24 cellular contexts compared by ENCODE assay signal in genomic region chr2:144550916-144551315, GRCh38.
"Had no signal": no experiment of that assay in that cellular context is flagged by ENCODE, and none has a peak within 500 bp of the region (broad histone marks: within the 10 kb centered on the region; RNA-seq: fewer than 3 reads in every experiment).

No MANE protein-coding gene starts in this region.

- H2AFZ ChIP-seq: hepatocyte had no signal

- H3K4me1 Mint-ChIP-seq: activated CD4-positive, alpha-beta T cell treated with anti-CD3 and anti-CD28 coated beads, Interleukin-2, amount 10 ng/mL, durations not matched to agents 24 days and 14 days had no signal

- ATAC-seq: activated CD8-positive, alpha-beta T cell treated with anti-CD3 and anti-CD28 coated beads, Interleukin-2, amount 10 ng/mL, durations not matched to agents 7 days and 5 days; natural killer cell; pancreas; right lobe of liver; stimulated activated naive CD8-positive, alpha-beta T cell treated with anti-CD3 and anti-CD28 coated beads, Interleukin-15, amount 100 ng/mL, for 72 hours; T-cell had no signal

- H3K4me2 ChIP-seq: hepatocyte, smooth muscle cell had no signal

- H3K27ac Mint-ChIP-seq: activated CD4-positive, alpha-beta T cell treated with anti-CD3 and anti-CD28 coated beads, Interleukin-2, amount 10 ng/mL, durations not matched to agents 24 days and 14 days; activated CD8-positive, alpha-beta T cell treated with anti-CD3 and anti-CD28 coated beads, Interleukin-2, amount 10 ng/mL, durations not matched to agents 7 days and 5 days; activated naive CD4-positive, alpha-beta T cell treated with anti-CD3 and anti-CD28 coated beads for 36 hours; activated T-cell treated with anti-CD3 and anti-CD28 coated beads, Interleukin-2, amount 50 U/mL, for 24 hours; natural killer cell; T-cell; type B pancreatic cell had no signal

- H3K27me3 ChIP-seq: esophagus muscularis mucosa, hepatocyte, neutrophil, pancreas, right lobe of liver, testis had no signal

- H3K4me1 ChIP-seq: pancreas, right lobe of liver, testis had no signal

- DNase-seq: activated CD4-positive, alpha-beta T cell treated with anti-CD3 and anti-CD28 coated beads, Interleukin-2, amount 10 ng/mL, durations not matched to agents 24 days and 14 days; activated CD4-positive, CD25-positive, alpha-beta regulatory T cell; activated CD8-positive, alpha-beta T cell treated with anti-CD3 and anti-CD28 coated beads, Interleukin-2, amount 10 ng/mL, durations not matched to agents 7 days and 5 days; activated naive CD4-positive, alpha-beta T cell treated with anti-CD3 and anti-CD28 coated beads for 36 hours; activated T-cell treated with anti-CD3 and anti-CD28 coated beads, Interleukin-2, amount 50 U/mL, for 24 hours; anterior cingulate cortex; cerebellar nuclear complex; cortex of kidney; natural killer cell; pancreas; right lobe of liver; stimulated activated CD4-positive, alpha-beta T cell treated with anti-CD3 and anti-CD28 coated beads, Interleukin-4, amount 100 ng/mL, for 1 hour; stimulated activated naive CD8-positive, alpha-beta T cell treated with anti-CD3 and anti-CD28 coated beads, Interleukin-15, amount 100 ng/mL, for 72 hours; T-cell; T-helper 9 cell; testis had no signal

- H3K4me3 ChIP-seq: esophagus muscularis mucosa, hepatocyte, lung, pancreas, right lobe of liver, smooth muscle cell, testis had no signal

- H3K36me3 Mint-ChIP-seq: natural killer cell, T-cell, type B pancreatic cell had no signal

- H3K79me2 ChIP-seq: hepatocyte had no signal

- H3K27ac ChIP-seq: esophagus muscularis mucosa, hepatocyte, neutrophil, pancreas, right lobe of liver, testis had no signal

- FAIRE-seq: bronchial epithelial cell, islet of Langerhans, pancreas had no signal

- H3K36me3 ChIP-seq: esophagus muscularis mucosa, neutrophil, pancreas, right lobe of liver had no signal

- H3K9me3 ChIP-seq: esophagus muscularis mucosa, neutrophil, pancreas, right lobe of liver, testis had no signal

- H3K4me3 Mint-ChIP-seq: activated CD4-positive, alpha-beta T cell treated with anti-CD3 and anti-CD28 coated beads, Interleukin-2, amount 10 ng/mL, durations not matched to agents 24 days and 14 days; activated CD8-positive, alpha-beta T cell treated with anti-CD3 and anti-CD28 coated beads, Interleukin-2, amount 10 ng/mL, durations not matched to agents 7 days and 5 days; activated naive CD4-positive, alpha-beta T cell treated with anti-CD3 and anti-CD28 coated beads for 36 hours; activated T-cell treated with anti-CD3 and anti-CD28 coated beads, Interleukin-2, amount 50 U/mL, for 24 hours; natural killer cell; stimulated activated naive CD8-positive, alpha-beta T cell treated with anti-CD3 and anti-CD28 coated beads, Interleukin-15, amount 100 ng/mL, for 72 hours; T-cell; type B pancreatic cell had no signal

- H3K9me3 Mint-ChIP-seq: activated CD4-positive, alpha-beta T cell treated with anti-CD3 and anti-CD28 coated beads, Interleukin-2, amount 10 ng/mL, durations not matched to agents 24 days and 14 days; activated naive CD4-positive, alpha-beta T cell treated with anti-CD3 and anti-CD28 coated beads for 36 hours; activated T-cell treated with anti-CD3 and anti-CD28 coated beads, Interleukin-2, amount 50 U/mL, for 24 hours; natural killer cell; stimulated activated naive CD8-positive, alpha-beta T cell treated with anti-CD3 and anti-CD28 coated beads, Interleukin-15, amount 100 ng/mL, for 72 hours; T-cell; type B pancreatic cell had no signal
